In genomic region chr15:52217186-52217585, GRCh38 we compare ENCODE assay signal across 1 cellular context.
TF ChIP-seq lines count a peak whose summit lies in the region.

No MANE protein-coding gene starts in this region.

TF ChIP-seq in GM12878, 131 proteins besides CTCF, POLR2A, EP300 and RAD21 (continued from another document):
- TF ChIP-seq NFIC (IDR thresholded peaks at IDR 0.05; ENCODE audit: low read depth, low read length), result no peak
